8 cellular contexts compared by ENCODE assay signal in the genomic region with DNA sequence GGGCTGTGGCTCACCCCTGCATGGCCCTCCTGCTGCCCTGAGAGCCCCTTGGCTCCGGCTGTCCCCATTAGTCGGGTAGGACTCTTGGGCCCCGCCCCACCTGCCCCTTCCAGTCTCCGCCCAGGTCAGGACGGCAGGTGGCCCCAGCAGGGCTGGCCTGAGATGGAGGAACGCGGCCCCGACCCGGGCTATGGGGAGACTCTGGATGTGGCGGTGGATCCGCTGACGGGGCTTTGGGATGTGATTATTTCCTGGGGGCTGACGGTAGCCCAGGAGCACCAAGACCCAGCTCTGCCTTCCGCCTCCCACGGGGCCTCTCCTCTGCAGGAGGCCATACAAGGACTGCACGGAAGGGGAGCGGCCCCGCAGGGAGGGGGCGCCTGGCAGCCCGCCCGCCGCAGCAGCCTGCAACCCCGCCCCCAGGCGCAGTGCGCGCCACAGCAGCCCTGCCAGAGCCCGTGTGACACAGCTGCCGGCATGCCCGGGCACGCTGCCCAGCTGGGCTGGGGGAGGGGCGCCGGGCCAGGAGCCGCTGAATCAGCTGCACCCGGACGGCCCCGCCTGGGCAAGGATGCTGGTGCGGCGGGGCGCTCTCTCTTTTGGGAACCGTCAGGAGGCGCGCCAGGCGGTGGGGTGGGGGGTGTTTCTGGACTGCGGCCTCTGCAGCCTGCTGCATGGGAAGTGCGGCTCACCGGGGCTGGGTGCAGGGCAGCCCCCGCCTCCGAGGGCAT. TPM values are rescaled to one million over a fixed set of nuclear protein-coding genes. Genes with fewer than 3 reads are reported as not detected.
A peak's percentile ranks its signal among the peaks of the same experiment; 100 is the strongest.
DNase-seq lines count a peak whose midpoint lies in the region; TF ChIP-seq lines count a peak whose summit lies in the region.

No MANE protein-coding gene starts in this region.

- 4% methylated on average over 35 to 47 of the region's 48 CpGs for WGBS in GM23248 (ENCODE audit: low coverage in 1 of 2, low lambda C conversion rate in 2 of 2, missing lambda C conversion rate in 2 of 2), 2 experiments

- peaks cover under 1% of the 10 kb centered on the region for H3K36me3 Mint-ChIP-seq in nephron progenitor cell (ENCODE audit: low read depth)
- H3K36me3 Mint-ChIP-seq in stimulated activated naive CD8-positive, alpha-beta T cell treated with anti-CD3 and anti-CD28 coated beads, Interleukin-15, Interleukin-2, amounts not matched to agents 100 ng/mL and 50 ng/mL, for 24 hours (ENCODE audit: low read depth), result no peaks in the 10 kb centered on the region

- peaks cover under 1% of the 10 kb centered on the region; the same call in 1 of the 2 replicates for H3K36me3 ChIP-seq in DOHH2 (ENCODE audit: control insufficient read depth, low read length)
- no peaks in the 10 kb centered on the region for H3K36me3 ChIP-seq in GM23248 (ENCODE audit: low read depth)
- peaks cover 3% of the 10 kb centered on the region; the same call in 1 of the 2 replicates for H3K36me3 ChIP-seq in KOPT-K1 (ENCODE audit: insufficient read depth, low read length)

- H3K27ac ChIP-seq in DOHH2 (ENCODE audit: low read depth, low read length) (peak overlapping the region; percentile 40), GM23248 (no peak overlapping the region), KOPT-K1 (ENCODE audit: low read depth, low read length, poor library complexity, severe bottlenecking) (peak overlapping the region; percentile 86)

- peak overlapping the region; percentile 24; the same call in 1 of the 2 replicates for H3K9ac ChIP-seq in GM23248

- H3K4me3 Mint-ChIP-seq in nephron progenitor cell, result peak overlapping the region; percentile 65
- peak overlapping the region; percentile 83 for H3K4me3 Mint-ChIP-seq in stimulated activated naive CD8-positive, alpha-beta T cell treated with anti-CD3 and anti-CD28 coated beads, Interleukin-15, Interleukin-2, amounts not matched to agents 100 ng/mL and 50 ng/mL, for 24 hours

- peaks cover 36% of the 10 kb centered on the region for H3K4me1 Mint-ChIP-seq in nephron progenitor cell
- H3K4me1 Mint-ChIP-seq in stimulated activated naive CD8-positive, alpha-beta T cell treated with anti-CD3 and anti-CD28 coated beads, Interleukin-15, Interleukin-2, amounts not matched to agents 100 ng/mL and 50 ng/mL, for 24 hours (ENCODE audit: low read depth), result peaks cover 76% of the 10 kb centered on the region

- H3K27me3 ChIP-seq in DOHH2 (ENCODE audit: control insufficient read depth, low read length) (no peaks in the 10 kb centered on the region), GM23248 (replicated peaks; ENCODE audit: insufficient read depth) (no peaks in the 10 kb centered on the region)

- no peaks in the 10 kb centered on the region for H3K9me3 ChIP-seq in DOHH2 (ENCODE audit: control insufficient read depth, insufficient read depth, low read length)
- H3K9me3 ChIP-seq in GM23248 (ENCODE audit: low read depth), result no peaks in the 10 kb centered on the region
- no peaks in the 10 kb centered on the region for H3K9me3 ChIP-seq in KOPT-K1 (ENCODE audit: insufficient read depth, low read length, poor library complexity, severe bottlenecking)

- H3F3A ChIP-seq in DOHH2 (ENCODE audit: control insufficient read depth, insufficient read depth), result peaks cover 11% of the 10 kb centered on the region; the same call in 1 of the 2 replicates
- H3F3A ChIP-seq in GM23248 (ENCODE audit: insufficient read depth), result 0 out of 2 replicates have a peak, but pooled peaks cover 6% of the 10 kb centered on the region

- H3K27ac Mint-ChIP-seq in nephron progenitor cell, result no peak overlapping the region
- H3K27ac Mint-ChIP-seq in stimulated activated naive CD8-positive, alpha-beta T cell treated with anti-CD3 and anti-CD28 coated beads, Interleukin-15, Interleukin-2, amounts not matched to agents 100 ng/mL and 50 ng/mL, for 24 hours, result peak overlapping the region; percentile 86

- H3K4me2 ChIP-seq in DOHH2 (ENCODE audit: low read length), result peak overlapping the region; percentile 79
- peak overlapping the region; percentile 80 for H3K4me2 ChIP-seq in GM23248 (ENCODE audit: unreplicated experiment)

- H3K9me2 ChIP-seq in DOHH2 (replicated peaks; ENCODE audit: control insufficient read depth, low read length) (no peaks in the 10 kb centered on the region), GM23248 (ENCODE audit: insufficient read depth) (no peaks in the 10 kb centered on the region)

- H3K9me3 Mint-ChIP-seq in nephron progenitor cell, result no peaks in the 10 kb centered on the region
- H3K9me3 Mint-ChIP-seq in stimulated activated naive CD8-positive, alpha-beta T cell treated with anti-CD3 and anti-CD28 coated beads, Interleukin-15, Interleukin-2, amounts not matched to agents 100 ng/mL and 50 ng/mL, for 24 hours, result no peaks in the 10 kb centered on the region

- peak overlapping the region; percentile 77 for H3K4me3 ChIP-seq in DOHH2 (ENCODE audit: low read length)
- peak overlapping the region; percentile 50 for H3K4me3 ChIP-seq in GM23248
- peak overlapping the region; percentile 17 for H3K4me3 ChIP-seq in fibroblast of mammary gland (ENCODE audit: control insufficient read depth, low read depth, low read length)

- H3K79me2 ChIP-seq in DOHH2 (ENCODE audit: control insufficient read depth, low read length), result no peaks in the 10 kb centered on the region
- H3K79me2 ChIP-seq in GM23248 (ENCODE audit: insufficient read depth), result no peaks in the 10 kb centered on the region

- in situ Hi-C loops in GM23248 (cut with MboI), result no loop called here

- peak overlapping the region; percentile 62 for H2AFZ ChIP-seq in GM23248

- TF ChIP-seq CTCF in DOHH2 (IDR thresholded peaks at IDR 0.05; ENCODE audit: low read depth, low read length, poor library complexity, severe bottlenecking) (no peak), fibroblast of mammary gland (conservative IDR thresholded peaks at IDR 0.05; ENCODE audit: control insufficient read depth, insufficient read depth, low read depth, low read length) (no peak), nephron progenitor cell (IDR thresholded peaks at IDR 0.05) (no peak)

- H3K27me3 Mint-ChIP-seq in nephron progenitor cell (ENCODE audit: low read depth, poor library complexity), result peaks cover 18% of the 10 kb centered on the region
- H3K27me3 Mint-ChIP-seq in stimulated activated naive CD8-positive, alpha-beta T cell treated with anti-CD3 and anti-CD28 coated beads, Interleukin-15, Interleukin-2, amounts not matched to agents 100 ng/mL and 50 ng/mL, for 24 hours, result no peaks in the 10 kb centered on the region

- no peaks in the 10 kb centered on the region for H4K20me1 ChIP-seq in DOHH2 (ENCODE audit: control insufficient read depth, insufficient read depth, low read depth, low read length)
- H4K20me1 ChIP-seq in GM23248 (ENCODE audit: insufficient read depth), result no peaks in the 10 kb centered on the region

- H3K4me1 ChIP-seq in DOHH2 (ENCODE audit: control insufficient read depth, low read length) (peaks cover 52% of the 10 kb centered on the region), GM23248 (ENCODE audit: insufficient read depth) (peaks cover 12% of the 10 kb centered on the region)

- DNase-seq in GM23248, result peak; percentile 92
- peak; percentile 60 for DNase-seq in RKO (ENCODE audit: low spot score)
- DNase-seq in activated T-helper 1 cell treated with anti-CD3 and anti-CD28 coated beads, Interleukin-2, amount 50 U/mL, for 16 hours (ENCODE audit: low read depth in 1 of 2, low spot score in 1 of 2), result peak; percentile 81 to 87
- peak; percentile 84 for DNase-seq in fibroblast of mammary gland (ENCODE audit: low read depth)
- peak; percentile 75 for DNase-seq in nephron progenitor cell

RNA-seq across cellular contexts. Expression of a gene that starts 9.2 kb away (rescaled TPM):
- 69.7 and 94.0 TPM in 2 replicates for total RNA-seq in GM23248 (2014; rRNA removed; shearing (Covaris generic))
- polyA plus RNA-seq in GM23248 (2016; fragmentation: Nextera tagmentation; extraction: Ambion mirVana), result 25.2 and 25.9 TPM in 2 replicates

RNA-seq across cellular contexts. Expression of a gene that starts 14.4 kb away (rescaled TPM):
- 30.7 and 35.9 TPM in 2 replicates for total RNA-seq in GM23248 (2014; rRNA removed; shearing (Covaris generic))
- polyA plus RNA-seq in GM23248 (2016; fragmentation: Nextera tagmentation; extraction: Ambion mirVana), result 5.2 and 5.3 TPM in 2 replicates

Comparison
In these comparisons a context has a peak if more than half of its experiments do, and no peak if none do; other contexts are left out.
1. H3K4me3 ChIP-seq: peak in every context shown above with its lines; median percentile 77 in DOHH2; 50 in GM23248; 17 in fibroblast of mammary gland.